Comparison of ENCODE assay signal across 8 cellular contexts in genomic region chr2:196592912-196593881, GRCh38. TPM values are rescaled to one million over a fixed set of nuclear protein-coding genes. Genes with fewer than 3 reads are reported as not detected.
A peak's percentile ranks its signal among the peaks of the same experiment; 100 is the strongest.
DNase-seq lines count a peak whose midpoint lies in the region; ATAC-seq and TF ChIP-seq lines count a peak whose summit lies in the region.

Gene HECW2, minus strand, starts transcription at chr2:196593554.

- intact Hi-C loops in breast epithelium (cut with DNase I; ENCODE audit: low total_unique reads), result no loop called here

- H3K36me3 ChIP-seq in BLaER1 (no peaks in the 10 kb centered on the region), NT2/D1 (ENCODE audit: insufficient read depth, insufficient read length, low read length) (no peaks in the 10 kb centered on the region), breast epithelium (no peaks in the 10 kb centered on the region)

- ATAC-seq in GM18867 (IDR thresholded peaks at IDR 0.05; ENCODE audit: unreplicated experiment), result peak; percentile 69
- peak; percentile 59 for ATAC-seq in HG03108 (IDR thresholded peaks at IDR 0.05; ENCODE audit: unreplicated experiment)

- TF ChIP-seq POLR2A in breast epithelium (IDR thresholded peaks at IDR 0.05), result no peak

- no peak for TF ChIP-seq CTCF in breast epithelium (IDR thresholded peaks at IDR 0.05)

- peak; percentile 54 for DNase-seq in NT2/D1 (ENCODE audit: low read depth, low spot score)
- no peak for DNase-seq in breast epithelium (ENCODE audit: low spot score in 2 of 2)
- no peak for DNase-seq in skeletal muscle cell (ENCODE audit: low read depth)
- DNase-seq in UCSD-AML1 (lab: John Stamatoyannopoulos, UW; ENCODE audit: unreplicated experiment), result no peak

- H3K4me3 ChIP-seq in BLaER1 (peak within 1 kb of the TSS; percentile 84), NT2/D1 (ENCODE audit: insufficient read length, low read depth) (peak within 1 kb of the TSS; percentile 71), breast epithelium (peak within 1 kb of the TSS; percentile 63 to 86 (median 70)), iPS-18c (ENCODE audit: insufficient read depth, low read depth, low read length) (peak within 1 kb of the TSS; percentile 79), skeletal muscle cell (ENCODE audit: low read depth, low read length) (peak within 1 kb of the TSS; percentile 75)

- no peaks in the 10 kb centered on the region for H3K9me3 ChIP-seq in BLaER1
- H3K9me3 ChIP-seq in NT2/D1 (ENCODE audit: insufficient read depth, low read length), result no peaks in the 10 kb centered on the region
- no peaks in the 10 kb centered on the region for H3K9me3 ChIP-seq in breast epithelium
- no peaks in the 10 kb centered on the region for H3K9me3 ChIP-seq in iPS-18c (ENCODE audit: control insufficient read depth, insufficient read depth, low read length)

- H3K9ac ChIP-seq in BLaER1 (peak within 1 kb of the TSS; percentile 70), NT2/D1 (ENCODE audit: insufficient read length, low read depth) (peak within 1 kb of the TSS; percentile 81)

- peaks cover 47% of the 10 kb centered on the region for H3K27me3 ChIP-seq in BLaER1
- H3K27me3 ChIP-seq in NT2/D1 (ENCODE audit: insufficient read depth, insufficient read length), result peaks cover 43% of the 10 kb centered on the region
- H3K27me3 ChIP-seq in breast epithelium, result peaks cover 0 to 5% of the 10 kb centered on the region in 2 donors

- H3K27ac ChIP-seq in BLaER1 (no peak within 1 kb of the TSS; the same call in 1 of the 2 replicates), breast epithelium (peak within 1 kb of the TSS; percentile 10 to 54)

- peak within 1 kb of the TSS; percentile 92 for H3K4me2 ChIP-seq in BLaER1

- H3K4me1 ChIP-seq in BLaER1 (peaks cover 5% of the 10 kb centered on the region; the same call in 1 of the 2 replicates), NT2/D1 (ENCODE audit: insufficient read depth, insufficient read length) (peaks cover 3% of the 10 kb centered on the region), breast epithelium (no peaks in the 10 kb centered on the region)

- no peaks in the 10 kb centered on the region for H4K20me1 ChIP-seq in BLaER1

RNA-seq across cellular contexts. Expression of gene HECW2, which starts in this region (rescaled TPM):
- total RNA-seq in breast epithelium, result 10 to 100 TPM in 2 of 3 donors, 1 to 10 TPM in 1; 4.8 to 14.7 (median 13.0) TPM
